2 cellular contexts compared by ENCODE assay signal in the genomic region with DNA sequence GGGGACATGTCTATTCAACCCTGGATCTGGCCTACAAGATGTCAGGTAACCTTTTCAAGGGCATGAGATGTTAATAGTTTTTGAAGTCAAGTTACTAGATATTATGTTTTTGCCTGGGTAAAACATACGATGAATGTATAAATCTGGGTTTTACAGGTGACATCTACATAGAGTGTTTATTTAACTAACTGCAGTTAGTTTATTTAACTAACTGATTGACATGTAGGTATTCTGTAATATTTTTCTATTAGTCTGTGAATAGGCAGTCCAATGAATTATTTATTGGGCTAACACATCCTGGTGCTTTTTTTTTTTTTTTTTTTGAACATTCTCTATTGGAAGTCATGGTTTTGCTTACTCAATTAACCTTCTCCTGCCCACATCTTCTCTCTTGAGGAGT.
TF ChIP-seq lines count a peak whose summit lies in the region.

No MANE protein-coding gene starts in this region.

TF ChIP-seq in HEK293, 187 proteins besides CTCF, POLR2A, EP300 and RAD21:
- TF ChIP-seq, protein P1, sequence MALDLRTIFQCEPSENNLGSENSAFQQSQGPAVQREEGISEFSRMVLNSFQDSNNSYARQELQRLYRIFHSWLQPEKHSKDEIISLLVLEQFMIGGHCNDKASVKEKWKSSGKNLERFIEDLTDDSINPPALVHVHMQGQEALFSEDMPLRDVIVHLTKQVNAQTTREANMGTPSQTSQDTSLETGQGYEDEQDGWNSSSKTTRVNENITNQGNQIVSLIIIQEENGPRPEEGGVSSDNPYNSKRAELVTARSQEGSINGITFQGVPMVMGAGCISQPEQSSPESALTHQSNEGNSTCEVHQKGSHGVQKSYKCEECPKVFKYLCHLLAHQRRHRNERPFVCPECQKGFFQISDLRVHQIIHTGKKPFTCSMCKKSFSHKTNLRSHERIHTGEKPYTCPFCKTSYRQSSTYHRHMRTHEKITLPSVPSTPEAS (tag by site-specific recombination; IDR thresholded peaks at IDR 0.05) = no peak
- TF ChIP-seq, protein P2, sequence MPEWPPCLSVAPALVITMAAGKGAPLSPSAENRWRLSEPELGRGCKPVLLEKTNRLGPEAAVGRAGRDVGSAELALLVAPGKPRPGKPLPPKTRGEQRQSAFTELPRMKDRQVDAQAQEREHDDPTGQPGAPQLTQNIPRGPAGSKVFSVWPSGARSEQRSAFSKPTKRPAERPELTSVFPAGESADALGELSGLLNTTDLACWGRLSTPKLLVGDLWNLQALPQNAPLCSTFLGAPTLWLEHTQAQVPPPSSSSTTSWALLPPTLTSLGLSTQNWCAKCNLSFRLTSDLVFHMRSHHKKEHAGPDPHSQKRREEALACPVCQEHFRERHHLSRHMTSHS (tag by site-specific recombination; IDR thresholded peaks at IDR 0.05) = no peak
- TF ChIP-seq ZNF777 (tag by site-specific recombination; IDR thresholded peaks at IDR 0.05; ENCODE audit: borderline replicate concordance) (no peak), KLF9 (tag by site-specific recombination; IDR thresholded peaks at IDR 0.05; ENCODE audit: low read depth) (no peak), ZXDB (tag by site-specific recombination; IDR thresholded peaks at IDR 0.05) (no peak), ZNF664 (tag by site-specific recombination; IDR thresholded peaks at IDR 0.05) (peak; percentile 71)
- TF ChIP-seq, protein P3, sequence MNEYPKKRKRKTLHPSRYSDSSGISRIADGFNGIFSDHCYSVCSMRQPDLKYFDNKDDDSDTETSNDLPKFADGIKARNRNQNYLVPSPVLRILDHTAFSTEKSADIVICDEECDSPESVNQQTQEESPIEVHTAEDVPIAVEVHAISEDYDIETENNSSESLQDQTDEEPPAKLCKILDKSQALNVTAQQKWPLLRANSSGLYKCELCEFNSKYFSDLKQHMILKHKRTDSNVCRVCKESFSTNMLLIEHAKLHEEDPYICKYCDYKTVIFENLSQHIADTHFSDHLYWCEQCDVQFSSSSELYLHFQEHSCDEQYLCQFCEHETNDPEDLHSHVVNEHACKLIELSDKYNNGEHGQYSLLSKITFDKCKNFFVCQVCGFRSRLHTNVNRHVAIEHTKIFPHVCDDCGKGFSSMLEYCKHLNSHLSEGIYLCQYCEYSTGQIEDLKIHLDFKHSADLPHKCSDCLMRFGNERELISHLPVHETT (tag by site-specific recombination; IDR thresholded peaks at IDR 0.05) = no peak

TF ChIP-seq in H1, 55 proteins besides CTCF, POLR2A, EP300 and RAD21:
- no peak for TF ChIP-seq RXRA (IDR thresholded peaks at IDR 0.05; ENCODE audit: insufficient read depth, low read depth, low read length)
- no peak for TF ChIP-seq RBBP5 (IDR thresholded peaks at IDR 0.05; ENCODE audit: borderline replicate concordance, low read depth, low read length)
- TF ChIP-seq, protein P4, sequence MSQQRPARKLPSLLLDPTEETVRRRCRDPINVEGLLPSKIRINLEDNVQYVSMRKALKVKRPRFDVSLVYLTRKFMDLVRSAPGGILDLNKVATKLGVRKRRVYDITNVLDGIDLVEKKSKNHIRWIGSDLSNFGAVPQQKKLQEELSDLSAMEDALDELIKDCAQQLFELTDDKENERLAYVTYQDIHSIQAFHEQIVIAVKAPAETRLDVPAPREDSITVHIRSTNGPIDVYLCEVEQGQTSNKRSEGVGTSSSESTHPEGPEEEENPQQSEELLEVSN (IDR thresholded peaks at IDR 0.05) = no peak
- no peak for TF ChIP-seq SAP30 (IDR thresholded peaks at IDR 0.05; ENCODE audit: insufficient read depth, insufficient replicate concordance, low read length)
- TF ChIP-seq JUN (IDR thresholded peaks at IDR 0.05; ENCODE audit: low read depth, low read length) = no peak
- TF ChIP-seq, protein P5, sequence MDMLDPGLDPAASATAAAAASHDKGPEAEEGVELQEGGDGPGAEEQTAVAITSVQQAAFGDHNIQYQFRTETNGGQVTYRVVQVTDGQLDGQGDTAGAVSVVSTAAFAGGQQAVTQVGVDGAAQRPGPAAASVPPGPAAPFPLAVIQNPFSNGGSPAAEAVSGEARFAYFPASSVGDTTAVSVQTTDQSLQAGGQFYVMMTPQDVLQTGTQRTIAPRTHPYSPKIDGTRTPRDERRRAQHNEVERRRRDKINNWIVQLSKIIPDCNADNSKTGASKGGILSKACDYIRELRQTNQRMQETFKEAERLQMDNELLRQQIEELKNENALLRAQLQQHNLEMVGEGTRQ (IDR thresholded peaks at IDR 0.05; ENCODE audit: low read length) = no peak
- TF ChIP-seq SIRT6 (IDR thresholded peaks at IDR 0.05; ENCODE audit: low read length) = no peak
- TF ChIP-seq, protein P6, sequence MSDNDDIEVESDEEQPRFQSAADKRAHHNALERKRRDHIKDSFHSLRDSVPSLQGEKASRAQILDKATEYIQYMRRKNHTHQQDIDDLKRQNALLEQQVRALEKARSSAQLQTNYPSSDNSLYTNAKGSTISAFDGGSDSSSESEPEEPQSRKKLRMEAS (IDR thresholded peaks at IDR 0.05) = no peak
- TF ChIP-seq EZH2 (IDR thresholded peaks at IDR 0.05; ENCODE audit: low read depth, low read length, severe bottlenecking) = no peak
